16 cellular contexts compared by ENCODE assay signal in genomic region chr2:9781252-9781651, GRCh38.
DNase-seq lines count a peak whose midpoint lies in the region; ATAC-seq and TF ChIP-seq lines count a peak whose summit lies in the region.
"Had no signal": no experiment of that assay in that cellular context is flagged by ENCODE, and none has a peak within 500 bp of the region (broad histone marks: within the 10 kb centered on the region; RNA-seq: fewer than 3 reads in every experiment).

No MANE protein-coding gene starts in this region.

- H3K9ac ChIP-seq in BLaER1 = no peak overlapping the region

- H4K20me1 ChIP-seq in BLaER1 = no peaks in the 10 kb centered on the region

- peak overlapping the region; percentile 96; the same call in 1 of the 2 replicates for H3K4me2 ChIP-seq in BLaER1

- peaks cover 9% of the 10 kb centered on the region for H3K9me3 Mint-ChIP-seq in activated T-helper 1 cell treated with anti-CD3 and anti-CD28 coated beads, Interleukin-12 subunit alpha, Interleukin-12 subunit beta, Interleukin-2, Interleukin-4 antibody, amounts not matched to agents 30 ng/mL and 10 ng/mL and 1 ng/mL, durations not matched to agents 14 hours and 24 hours and 36 hours
- H3K9me3 Mint-ChIP-seq: naive B cell had no signal

- H3K36me3 ChIP-seq in BLaER1 = no peaks in the 10 kb centered on the region
- H3K36me3 ChIP-seq: tibial nerve had no signal

- H3K27ac ChIP-seq in BLaER1 (no peak overlapping the region), substantia nigra (ENCODE audit: low read depth, low read length, poor library complexity, severe bottlenecking) (no peak overlapping the region)
- H3K27ac ChIP-seq: SK-N-MC, tibial nerve had no signal

- peaks cover 72% of the 10 kb centered on the region for H3K4me1 ChIP-seq in BLaER1

- ATAC-seq in GM19023 (IDR thresholded peaks at IDR 0.05; ENCODE audit: unreplicated experiment) = no peak

- H3K27me3 ChIP-seq in BLaER1 = no peaks in the 10 kb centered on the region
- H3K27me3 ChIP-seq: tibial nerve had no signal

- H3K27ac Mint-ChIP-seq in activated T-helper 1 cell treated with anti-CD3 and anti-CD28 coated beads, Interleukin-12 subunit alpha, Interleukin-12 subunit beta, Interleukin-2, Interleukin-4 antibody, amounts not matched to agents 30 ng/mL and 10 ng/mL and 1 ng/mL, durations not matched to agents 14 hours and 24 hours and 36 hours = peak overlapping the region; percentile 59
- H3K27ac Mint-ChIP-seq: naive B cell had no signal

- peaks cover 60% of the 10 kb centered on the region for H3K4me1 Mint-ChIP-seq in activated T-helper 1 cell treated with anti-CD3 and anti-CD28 coated beads, Interleukin-12 subunit alpha, Interleukin-12 subunit beta, Interleukin-2, Interleukin-4 antibody, amounts not matched to agents 30 ng/mL and 10 ng/mL and 1 ng/mL, durations not matched to agents 14 hours and 24 hours and 36 hours (ENCODE audit: low read depth)

- H3K27me3 Mint-ChIP-seq in activated T-helper 1 cell treated with anti-CD3 and anti-CD28 coated beads, Interleukin-12 subunit alpha, Interleukin-12 subunit beta, Interleukin-2, Interleukin-4 antibody, amounts not matched to agents 30 ng/mL and 10 ng/mL and 1 ng/mL, durations not matched to agents 14 hours and 24 hours and 36 hours (ENCODE audit: insufficient read depth) = no peaks in the 10 kb centered on the region
- H3K27me3 Mint-ChIP-seq: naive B cell had no signal

- intact Hi-C loops in activated T-helper 1 cell treated with anti-CD3 and anti-CD28 coated beads, Interleukin-12 subunit alpha, Interleukin-12 subunit beta, Interleukin-2, Interleukin-4 antibody, amounts not matched to agents 30 ng/mL and 10 ng/mL and 1 ng/mL, durations not matched to agents 14 hours and 24 hours and 36 hours (cut with micrococcal nuclease) = loop anchor here (5.0 kb wide), 1 partner anchor 304 kb away; no protein-coding TSS in a partner anchor

- no peak overlapping the region for H3K4me3 Mint-ChIP-seq in activated T-helper 1 cell treated with anti-CD3 and anti-CD28 coated beads, Interleukin-12 subunit alpha, Interleukin-12 subunit beta, Interleukin-2, Interleukin-4 antibody, amounts not matched to agents 30 ng/mL and 10 ng/mL and 1 ng/mL, durations not matched to agents 14 hours and 24 hours and 36 hours

- H3K36me3 Mint-ChIP-seq in activated T-helper 1 cell treated with anti-CD3 and anti-CD28 coated beads, Interleukin-12 subunit alpha, Interleukin-12 subunit beta, Interleukin-2, Interleukin-4 antibody, amounts not matched to agents 30 ng/mL and 10 ng/mL and 1 ng/mL, durations not matched to agents 14 hours and 24 hours and 36 hours (ENCODE audit: low read depth) = peaks cover 6% of the 10 kb centered on the region
- H3K36me3 Mint-ChIP-seq: naive B cell had no signal

- peak; percentile 61 for DNase-seq in EL
- no peak for DNase-seq in activated T-helper 1 cell treated with anti-CD3 and anti-CD28 coated beads, Interleukin-12 subunit alpha, Interleukin-12 subunit beta, Interleukin-2, Interleukin-4 antibody, amounts not matched to agents 30 ng/mL and 10 ng/mL and 1 ng/mL, durations not matched to agents 14 hours and 24 hours and 36 hours (ENCODE audit: low spot score)
- peak; percentile 30 for DNase-seq in fibroblast of villous mesenchyme (ENCODE audit: low read depth)
- DNase-seq in ecto neural progenitor cell (ENCODE audit: low spot score) = no peak
- DNase-seq in SK-N-DZ (ENCODE audit: low spot score) = no peak
- no peak for DNase-seq in substantia nigra (lab: John Stamatoyannopoulos, UW)
- DNase-seq: caudate nucleus; effector CD4-positive, alpha-beta T cell; naive B cell; NCI-H1092; NCI-H2107; NCI-H524 treated with DMSO at 0.1 percent for 48 hours had no signal

- peaks cover 5% of the 10 kb centered on the region; the same call in 1 of the 2 replicates for H3K9me3 ChIP-seq in BLaER1
- H3K9me3 ChIP-seq: tibial nerve had no signal

- no peak for TF ChIP-seq CTCF in fibroblast of villous mesenchyme (IDR thresholded peaks at IDR 0.05; ENCODE audit: insufficient read depth, low read depth, low read length)

- H3K4me3 ChIP-seq in BLaER1 (no peak overlapping the region), fibroblast of villous mesenchyme (ENCODE audit: low read depth, low read length) (no peak overlapping the region)
- H3K4me3 ChIP-seq: SK-N-MC, tibial nerve had no signal

Comparison
In these comparisons a context has a peak if more than half of its experiments do, and no peak if none do; other contexts are left out.
1. DNase-seq: peak in EL (single experiment) and fibroblast of villous mesenchyme (single experiment); none in activated T-helper 1 cell treated with anti-CD3 and anti-CD28 coated beads, Interleukin-12 subunit alpha, Interleukin-12 subunit beta, Interleukin-2, Interleukin-4 antibody, amounts not matched to agents 30 ng/mL and 10 ng/mL and 1 ng/mL, durations not matched to agents 14 hours and 24 hours and 36 hours (single experiment), ecto neural progenitor cell (single experiment), SK-N-DZ (single experiment) and substantia nigra (0 of 49).